Comparison of ENCODE assay signal across 12 cellular contexts in genomic region chr7:44286182-44286617, GRCh38. TPM values are rescaled to one million over a fixed set of nuclear protein-coding genes. Genes with fewer than 3 reads are reported as not detected.
DNase-seq lines count a peak whose midpoint lies in the region; ATAC-seq and TF ChIP-seq lines count a peak whose summit lies in the region.
"Had no signal": no experiment of that assay in that cellular context is flagged by ENCODE, and none has a peak within 500 bp of the region (broad histone marks: within the 10 kb centered on the region; RNA-seq: fewer than 3 reads in every experiment).

No MANE protein-coding gene starts in this region.

- peak; percentile 46; the same call in 1 of the 2 replicates for ATAC-seq in HCT116

- H3K9me3 ChIP-seq in BLaER1 (no peaks in the 10 kb centered on the region), HCT116 (ENCODE audit: control insufficient read depth in 1 of 2, insufficient read depth in 1 of 2, low read depth in 1 of 2, low read length in 2 of 2) (no peaks in the 10 kb centered on the region), neural progenitor cell (ENCODE audit: low read depth) (no peaks in the 10 kb centered on the region), colonic mucosa (no peaks in the 10 kb centered on the region)

- no peaks in the 10 kb centered on the region for H3K79me2 ChIP-seq in HCT116 (ENCODE audit: insufficient read depth, low read length)
- H3K79me2 ChIP-seq in neural progenitor cell (ENCODE audit: low read depth): no peaks in the 10 kb centered on the region

- no peaks in the 10 kb centered on the region for H3K9me3 Mint-ChIP-seq in neural progenitor cell
- H3K9me3 Mint-ChIP-seq: CD4-positive, alpha-beta T cell had no signal

- H3F3A ChIP-seq in neural progenitor cell (ENCODE audit: low read depth): no peaks in the 10 kb centered on the region

- H3K4me2 ChIP-seq in BLaER1 (peak overlapping the region; percentile 81), HCT116 (ENCODE audit: low read length) (no peak overlapping the region), neural progenitor cell (no peak overlapping the region)

- peak overlapping the region; percentile 53; the same call in 1 of the 2 replicates for H3K9ac ChIP-seq in BLaER1
- H3K9ac ChIP-seq in HCT116 (ENCODE audit: low read length): no peak overlapping the region
- H3K9ac ChIP-seq in neural progenitor cell: no peak overlapping the region
- no peak overlapping the region for H3K9ac ChIP-seq in colonic mucosa (ENCODE audit: low read depth in 2 of 2, low read length in 2 of 2)

- no peaks in the 10 kb centered on the region for H3K9me2 ChIP-seq in HCT116 (ENCODE audit: insufficient read depth)

- H3K4me3 Mint-ChIP-seq in neural progenitor cell: no peak overlapping the region
- H3K4me3 Mint-ChIP-seq: CD4-positive, alpha-beta T cell had no signal

- peaks cover 84% of the 10 kb centered on the region for H3K4me1 ChIP-seq in BLaER1
- no peaks in the 10 kb centered on the region for H3K4me1 ChIP-seq in HCT116 (ENCODE audit: control insufficient read depth in 1 of 2, insufficient read depth in 2 of 2, low read length in 2 of 2)
- no peaks in the 10 kb centered on the region for H3K4me1 ChIP-seq in neural progenitor cell
- H3K4me1 ChIP-seq in colonic mucosa: no peaks in the 10 kb centered on the region

- H3K4me3 ChIP-seq in BLaER1 (no peak overlapping the region), HCT116 (replicated peaks in 1 of 2; ENCODE audit: low read depth in 1 of 2, low read length in 2 of 2) (no peak overlapping the region), neural progenitor cell (no peak overlapping the region), colonic mucosa (no peak overlapping the region)

- TF ChIP-seq CTCF in HCT116 (IDR thresholded peaks at IDR 0.05 in 2 of 3, conservative IDR thresholded peaks at IDR 0.05 in 1 of 3; ENCODE audit: borderline replicate concordance in 1 of 3, insufficient read depth in 1 of 3, low read depth in 2 of 3, low read length in 2 of 3): no peak
- TF ChIP-seq CTCF in neural progenitor cell (IDR thresholded peaks at IDR 0.05): peak; percentile 32
- TF ChIP-seq CTCF in colonic mucosa (IDR thresholded peaks at IDR 0.05): no peak

- intact Hi-C loops in HCT116 (cut with micrococcal nuclease): no loop called here
- intact Hi-C loops in colonic mucosa (cut with DNase I): no loop called here

- H4K20me1 ChIP-seq in BLaER1 (no peaks in the 10 kb centered on the region), HCT116 (ENCODE audit: insufficient read depth) (no peaks in the 10 kb centered on the region), neural progenitor cell (ENCODE audit: low read depth) (no peaks in the 10 kb centered on the region)

- no peak overlapping the region for H2AFZ ChIP-seq in HCT116 (ENCODE audit: low read depth, low read length, poor library complexity, severe bottlenecking)
- no peak overlapping the region for H2AFZ ChIP-seq in neural progenitor cell (replicated peaks)

- H3K36me3 Mint-ChIP-seq in neural progenitor cell: no peaks in the 10 kb centered on the region

- no peaks in the 10 kb centered on the region for H3K36me3 ChIP-seq in BLaER1
- H3K36me3 ChIP-seq in HCT116 (ENCODE audit: control insufficient read depth in 1 of 2, insufficient read depth in 2 of 2, low read length in 2 of 2): no peaks in the 10 kb centered on the region
- H3K36me3 ChIP-seq in neural progenitor cell: no peaks in the 10 kb centered on the region
- H3K36me3 ChIP-seq in colonic mucosa: no peaks in the 10 kb centered on the region

- DNase-seq in HCT116 (ENCODE audit: low read depth, low spot score) (no peak), cerebellar cortex (ENCODE audit: low spot score) (peak; percentile 77), neural progenitor cell (ENCODE audit: low spot score) (no peak), NCI-H1436 (lab: John Stamatoyannopoulos, UW) (no peak), colonic mucosa (no peak), NCI-H226 (no peak), NOMO-1 (lab: John Stamatoyannopoulos, UW; ENCODE audit: unreplicated experiment in 2 of 2) (no peak)
- DNase-seq: NCI-H1436 treated with DMSO at 0.1 percent for 48 hours; SHP77; stimulated activated naive CD4-positive, alpha-beta T cell treated with Interleukin-2 at 50 U/mL for 16 hours had no signal

- H3K27me3 ChIP-seq in BLaER1 (no peaks in the 10 kb centered on the region), HCT116 (ENCODE audit: insufficient read depth, low read length) (no peaks in the 10 kb centered on the region), neural progenitor cell (no peaks in the 10 kb centered on the region), colonic mucosa (no peaks in the 10 kb centered on the region)

- BruUV-seq in HCT116 (replicated peaks; lab: Mats Ljungman, UMichigan): no TSS peak

- RAD21 ChIA-PET in HCT116 (lab: Charles Lee; ENCODE audit: low non-redundant PET in 1 of 2, low total read pairs in 2 of 2, uncharacterized antibody in 2 of 2, unreplicated experiment in 2 of 2): no interaction called here

- peaks cover 7% of the 10 kb centered on the region for H3K27me3 Mint-ChIP-seq in neural progenitor cell (ENCODE audit: insufficient read depth, low read depth)

- TF ChIP-seq RAD21 in HCT116 (IDR thresholded peaks at IDR 0.05; ENCODE audit: low read depth): no peak

- CTCF ChIA-PET in HCT116 (lab: Charles Lee): no interaction called here

- TF ChIP-seq POLR2A in HCT116 (IDR thresholded peaks at IDR 0.05; ENCODE audit: borderline replicate concordance, extremely low read depth, insufficient read depth, insufficient read length): no peak

- peaks cover 9% of the 10 kb centered on the region for H3K4me1 Mint-ChIP-seq in neural progenitor cell

- H3K27ac Mint-ChIP-seq in neural progenitor cell: no peak overlapping the region
- H3K27ac Mint-ChIP-seq: CD4-positive, alpha-beta T cell had no signal

- POLR2A ChIA-PET in HCT116 (lab: Charles Lee): no interaction called here

- H3K27ac ChIP-seq in BLaER1: peak overlapping the region; percentile 80
- H3K27ac ChIP-seq in HCT116 (ENCODE audit: low read depth, low read length): no peak overlapping the region
- no peak overlapping the region for H3K27ac ChIP-seq in neural progenitor cell
- no peak overlapping the region for H3K27ac ChIP-seq in colonic mucosa

TF ChIP-seq in HCT116, 20 proteins besides CTCF, POLR2A, EP300 and RAD21 (continues in another document):
- TF ChIP-seq CBX3 (IDR thresholded peaks at IDR 0.05; ENCODE audit: low read depth) (no peak), JUND (IDR thresholded peaks at IDR 0.05) (no peak), ATF3 (IDR thresholded peaks at IDR 0.05) (no peak), TCF7L2 (IDR thresholded peaks at IDR 0.05; ENCODE audit: borderline replicate concordance, extremely low read depth, insufficient read depth, insufficient read length) (no peak), CEBPB (IDR thresholded peaks at IDR 0.05; ENCODE audit: low read depth) (no peak), FOSL1 (IDR thresholded peaks at IDR 0.05; ENCODE audit: low read depth) (no peak), ZBTB33 (IDR thresholded peaks at IDR 0.05; ENCODE audit: extremely low read depth, insufficient replicate concordance, low read length) (no peak), SRF (IDR thresholded peaks at IDR 0.05; ENCODE audit: low read depth) (no peak), REST (IDR thresholded peaks at IDR 0.05; ENCODE audit: low read depth) (no peak), EZH2 (IDR thresholded peaks at IDR 0.05) (no peak), YY1 (IDR thresholded peaks at IDR 0.05; ENCODE audit: extremely low read depth, insufficient replicate concordance, low read depth, low read length) (no peak), SIN3A (IDR thresholded peaks at IDR 0.05; ENCODE audit: low read depth) (no peak)

RNA-seq across cellular contexts. Expression of gene CAMK2B, which starts 39.2 kb away (rescaled TPM):
- total RNA-seq in HCT116 (2021; ENCODE audit: unreplicated experiment) (0.34 TPM), neural progenitor cell (ENCODE audit: low replicate concordance) (0.09 and 0.31 TPM in 2 replicates), colonic mucosa (under 1 TPM; 0.42 to 0.80 TPM)
- polyA plus RNA-seq in HCT116 (2012): 0.11 and 0.60 TPM in 2 replicates
- total RNA-seq: CD4-positive, alpha-beta T cell had no signal
